ENCODE assay signal across 15 cellular contexts in the genomic region with DNA sequence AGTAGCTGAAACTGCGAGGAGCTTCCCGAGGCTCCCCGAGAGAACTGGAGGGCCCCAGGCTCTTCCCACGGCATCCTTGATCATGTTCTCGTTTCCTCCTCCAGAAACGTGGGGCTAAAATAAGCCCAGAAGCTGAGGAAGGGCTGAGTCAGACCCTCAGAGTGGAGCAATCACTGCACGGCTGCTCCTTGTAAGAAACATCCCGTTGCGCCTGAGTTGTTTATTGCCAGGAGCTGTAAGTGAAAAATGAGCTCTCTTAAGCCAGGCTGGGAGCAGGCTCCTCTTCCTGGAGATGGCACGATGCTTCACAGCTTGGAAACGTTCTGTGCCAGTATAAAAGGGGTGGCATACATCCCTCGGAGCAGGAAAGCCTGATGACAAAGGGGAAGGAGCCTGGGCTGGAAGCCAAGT. TPM values are rescaled to one million over a fixed set of nuclear protein-coding genes. Genes with fewer than 3 reads are reported as not detected.
A peak's percentile ranks its signal among the peaks of the same experiment; 100 is the strongest.
DNase-seq lines count a peak whose midpoint lies in the region; ATAC-seq and TF ChIP-seq lines count a peak whose summit lies in the region.
"Had no signal": no experiment of that assay in that cellular context is flagged by ENCODE, and none has a peak within 500 bp of the region (broad histone marks: within the 10 kb centered on the region; RNA-seq: fewer than 3 reads in every experiment).

No MANE protein-coding gene starts in this region.

- no peak overlapping the region for H3K4me2 ChIP-seq in hepatocyte
- H3K4me2 ChIP-seq: A549 had no signal

- H3K4me3 ChIP-seq in hepatocyte = no peak overlapping the region
- H3K4me3 ChIP-seq: A549 had no signal

- peaks cover 40% of the 10 kb centered on the region for H3K4me1 Mint-ChIP-seq in type B pancreatic cell (ENCODE audit: unreplicated experiment)
- H3K4me1 Mint-ChIP-seq: activated naive CD8-positive, alpha-beta T cell treated with anti-CD3 and anti-CD28 coated beads, Interleukin-2, amount 50 U/mL, for 24 hours; memory B cell had no signal

- no peaks in the 10 kb centered on the region for H3K9me3 ChIP-seq in hepatocyte (ENCODE audit: low read depth)
- H3K9me3 ChIP-seq: A549 had no signal

- H3K27ac ChIP-seq in angular gyrus (ENCODE audit: low read depth, low read length) = peak overlapping the region; percentile 67
- H3K27ac ChIP-seq in hepatocyte = peak overlapping the region; percentile 47
- H3K27ac ChIP-seq: A549 had no signal

- H4K20me1 ChIP-seq in hepatocyte (ENCODE audit: insufficient read depth, poor library complexity, severe bottlenecking) = no peaks in the 10 kb centered on the region

- ATAC-seq in GM21367 (IDR thresholded peaks at IDR 0.05; ENCODE audit: unreplicated experiment) = no peak
- ATAC-seq: A549; activated naive CD8-positive, alpha-beta T cell treated with anti-CD3 and anti-CD28 coated beads, Interleukin-2, amount 50 U/mL, for 24 hours had no signal

- no peaks in the 10 kb centered on the region for H3K36me3 Mint-ChIP-seq in type B pancreatic cell
- H3K36me3 Mint-ChIP-seq: memory B cell had no signal

- no peaks in the 10 kb centered on the region for H3K27me3 ChIP-seq in hepatocyte

- no peak for TF ChIP-seq CTCF in hepatocyte (IDR thresholded peaks at IDR 0.05; ENCODE audit: poor library complexity)
- no peak for TF ChIP-seq CTCF in type B pancreatic cell (conservative IDR thresholded peaks at IDR 0.05)

- no peak overlapping the region for H2AFZ ChIP-seq in hepatocyte

- no peaks in the 10 kb centered on the region for H3K9me3 Mint-ChIP-seq in type B pancreatic cell
- H3K9me3 Mint-ChIP-seq: activated naive CD8-positive, alpha-beta T cell treated with anti-CD3 and anti-CD28 coated beads, Interleukin-2, amount 50 U/mL, for 24 hours had no signal

- H3K36me3 ChIP-seq in hepatocyte (replicated peaks; ENCODE audit: insufficient read depth, low read depth) = no peaks in the 10 kb centered on the region

- H3K27ac Mint-ChIP-seq in type B pancreatic cell = peak overlapping the region; percentile 15
- H3K27ac Mint-ChIP-seq: activated naive CD8-positive, alpha-beta T cell treated with anti-CD3 and anti-CD28 coated beads, Interleukin-2, amount 50 U/mL, for 24 hours; memory B cell had no signal

- no peaks in the 10 kb centered on the region for H3K9me2 ChIP-seq in hepatocyte (replicated peaks; ENCODE audit: insufficient read depth)

- 49% methylated on average over 12 of the region's 12 CpGs for WGBS in hepatocyte (ENCODE audit: low lambda C conversion rate, missing lambda C conversion rate)

- H3K79me2 ChIP-seq in hepatocyte = no peaks in the 10 kb centered on the region

- H3K4me3 Mint-ChIP-seq in type B pancreatic cell = no peak overlapping the region
- H3K4me3 Mint-ChIP-seq: activated naive CD8-positive, alpha-beta T cell treated with anti-CD3 and anti-CD28 coated beads, Interleukin-2, amount 50 U/mL, for 24 hours; memory B cell had no signal

- peaks cover 3% of the 10 kb centered on the region for H3K27me3 Mint-ChIP-seq in type B pancreatic cell

- H3K4me1 ChIP-seq in hepatocyte (ENCODE audit: insufficient read depth) = no peaks in the 10 kb centered on the region
- H3K4me1 ChIP-seq: A549 had no signal

- DNase-seq in NCI-H345 (lab: John Stamatoyannopoulos, UW) = peak; percentile 1
- DNase-seq in NCI-H345 treated with DMSO at 0.1 percent for 48 hours (lab: John Stamatoyannopoulos, UW; ENCODE audit: unreplicated experiment) = no peak
- peak; percentile 61 for DNase-seq in hepatocyte (ENCODE audit: low spot score)
- DNase-seq in type B pancreatic cell (ENCODE audit: extremely low spot score, unreplicated experiment) = no peak
- DNase-seq in NCI-H1436 (lab: John Stamatoyannopoulos, UW) = no peak
- DNase-seq in GDM1 (lab: John Stamatoyannopoulos, UW) = no peak
- DNase-seq: activated naive CD8-positive, alpha-beta T cell treated with anti-CD3 and anti-CD28 coated beads, Interleukin-2, amount 50 U/mL, for 24 hours; effector CD4-positive, alpha-beta T cell; NCI-H1105; stimulated activated CD4-positive, alpha-beta T cell treated with anti-CD3 and anti-CD28 coated beads, Interleukin-15, amount 100 ng/mL, for 24 hours had no signal

RNA-seq across cellular contexts. Expression of a gene that starts 47.3 kb away (rescaled TPM):
- total RNA-seq in hepatocyte = 0.40 and 0.48 TPM in 2 replicates
- 0.98 and 1.3 TPM in 2 replicates for polyA plus RNA-seq in hepatocyte
- total RNA-seq in type B pancreatic cell (ENCODE audit: low replicate concordance) = 1.9 and 3.9 TPM in 2 replicates
- total RNA-seq: osteocyte had no signal

Comparison
In these comparisons a context has a peak if more than half of its experiments do, and no peak if none do; other contexts are left out.
1. DNase-seq: peak in NCI-H345 (single experiment) and hepatocyte (single experiment); none in NCI-H345 treated with DMSO at 0.1 percent for 48 hours (single experiment), type B pancreatic cell (single experiment), NCI-H1436 (single experiment) and GDM1 (single experiment).